ENCODE assay signal across 35 cellular contexts in genomic region chr1:152344463-152344862, GRCh38. TPM values are rescaled to one million over a fixed set of nuclear protein-coding genes. Genes with fewer than 3 reads are reported as not detected.
"Had no signal": no experiment of that assay in that cellular context is flagged by ENCODE, and none has a peak within 500 bp of the region (broad histone marks: within the 10 kb centered on the region; RNA-seq: fewer than 3 reads in every experiment).

No MANE protein-coding gene starts in this region.

- FAIRE-seq: colon, endometrium, endothelial cell of umbilical vein, frontal cortex had no signal

- H3K36me3 Mint-ChIP-seq: activated CD4-positive, alpha-beta memory T cell treated with anti-CD3 and anti-CD28 coated beads for 36 hours; activated CD8-positive, alpha-beta memory T cell treated with anti-CD3 and anti-CD28 coated beads, Interleukin-2, amount 10 ng/mL, durations not matched to agents 7 days and 5 days; activated naive CD4-positive, alpha-beta T cell treated with anti-CD3 and anti-CD28 coated beads, Interleukin-2, amount 10 ng/mL, durations not matched to agents 7 days and 5 days; activated naive CD4-positive, alpha-beta T cell treated with anti-CD3 and anti-CD28 coated beads, Interleukin-2, amount 50 U/mL, for 72 hours; activated naive CD8-positive, alpha-beta T cell treated with anti-CD3 and anti-CD28 coated beads, Interleukin-2, amount 10 ng/mL, durations not matched to agents 7 days and 5 days had no signal

- H3K4me1 ChIP-seq: ascending aorta, heart left ventricle had no signal

- H3K27ac Mint-ChIP-seq: activated CD4-positive, alpha-beta memory T cell treated with anti-CD3 and anti-CD28 coated beads for 36 hours; activated CD4-positive, alpha-beta T cell treated with anti-CD3 and anti-CD28 coated beads for 36 hours; activated CD4-positive, alpha-beta T cell treated with anti-CD3 and anti-CD28 coated beads, Interleukin-2, amount 10 ng/mL, durations not matched to agents 24 days and 14 days; activated CD8-positive, alpha-beta memory T cell treated with anti-CD3 and anti-CD28 coated beads, Interleukin-2, amount 10 ng/mL, durations not matched to agents 7 days and 5 days; activated CD8-positive, alpha-beta T cell treated with anti-CD3 and anti-CD28 coated beads, Interleukin-2, amount 10 ng/mL, durations not matched to agents 7 days and 5 days; activated naive CD4-positive, alpha-beta T cell treated with anti-CD3 and anti-CD28 coated beads, Interleukin-2, amount 10 ng/mL, durations not matched to agents 7 days and 5 days; activated naive CD4-positive, alpha-beta T cell treated with anti-CD3 and anti-CD28 coated beads, Interleukin-2, amount 50 U/mL, for 72 hours; activated naive CD8-positive, alpha-beta T cell treated with anti-CD3 and anti-CD28 coated beads, Interleukin-2, amount 10 ng/mL, durations not matched to agents 7 days and 5 days; activated T-helper 1 cell treated with anti-CD3 and anti-CD28 coated beads, Interleukin-12 subunit alpha, Interleukin-12 subunit beta, Interleukin-2, Interleukin-4 antibody, amounts not matched to agents 30 ng/mL and 10 ng/mL and 1 ng/mL, durations not matched to agents 14 hours and 24 hours and 36 hours had no signal

- H3K9me3 Mint-ChIP-seq: activated CD4-positive, alpha-beta memory T cell treated with anti-CD3 and anti-CD28 coated beads for 36 hours; activated CD4-positive, alpha-beta T cell treated with anti-CD3 and anti-CD28 coated beads, Interleukin-2, amount 10 ng/mL, durations not matched to agents 24 days and 14 days; activated naive CD4-positive, alpha-beta T cell treated with anti-CD3 and anti-CD28 coated beads, Interleukin-2, amount 10 ng/mL, durations not matched to agents 7 days and 5 days; activated naive CD4-positive, alpha-beta T cell treated with anti-CD3 and anti-CD28 coated beads, Interleukin-2, amount 50 U/mL, for 72 hours; activated naive CD8-positive, alpha-beta T cell treated with anti-CD3 and anti-CD28 coated beads, Interleukin-2, amount 10 ng/mL, durations not matched to agents 7 days and 5 days; activated T-helper 1 cell treated with anti-CD3 and anti-CD28 coated beads, Interleukin-12 subunit alpha, Interleukin-12 subunit beta, Interleukin-2, Interleukin-4 antibody, amounts not matched to agents 30 ng/mL and 10 ng/mL and 1 ng/mL, durations not matched to agents 14 hours and 24 hours and 36 hours had no signal

- H3K9me3 ChIP-seq: ascending aorta, esophagus squamous epithelium, heart left ventricle had no signal

- H3K4me1 Mint-ChIP-seq: activated CD4-positive, alpha-beta T cell treated with anti-CD3 and anti-CD28 coated beads, Interleukin-2, amount 10 ng/mL, durations not matched to agents 24 days and 14 days; activated CD8-positive, alpha-beta memory T cell treated with anti-CD3 and anti-CD28 coated beads, Interleukin-2, amount 10 ng/mL, durations not matched to agents 7 days and 5 days; activated naive CD4-positive, alpha-beta T cell treated with anti-CD3 and anti-CD28 coated beads, Interleukin-2, amount 10 ng/mL, durations not matched to agents 7 days and 5 days had no signal

- H3K4me3 ChIP-seq: ascending aorta, esophagus squamous epithelium, heart left ventricle had no signal

- ATAC-seq: activated CD4-positive, alpha-beta T cell treated with anti-CD3 and anti-CD28 coated beads for 36 hours; activated CD8-positive, alpha-beta memory T cell treated with anti-CD3 and anti-CD28 coated beads, Interleukin-2, amount 10 ng/mL, durations not matched to agents 7 days and 5 days; activated CD8-positive, alpha-beta T cell treated with anti-CD3 and anti-CD28 coated beads, Interleukin-2, amount 10 ng/mL, durations not matched to agents 7 days and 5 days; activated naive CD4-positive, alpha-beta T cell treated with anti-CD3 and anti-CD28 coated beads, Interleukin-2, amount 50 U/mL, for 72 hours; heart left ventricle had no signal

- H3K27ac ChIP-seq: ascending aorta, brain microvascular endothelial cell, heart left ventricle had no signal

- H3K36me3 ChIP-seq: ascending aorta, brain microvascular endothelial cell, esophagus squamous epithelium, heart left ventricle had no signal

- DNase-seq: activated CD4-positive, alpha-beta memory T cell treated with anti-CD3 and anti-CD28 coated beads for 36 hours; activated CD4-positive, alpha-beta T cell treated with anti-CD3 and anti-CD28 coated beads for 36 hours; activated CD4-positive, alpha-beta T cell treated with anti-CD3 and anti-CD28 coated beads, Interleukin-2, amount 10 ng/mL, durations not matched to agents 24 days and 14 days; activated CD4-positive, CD25-positive, alpha-beta regulatory T cell; activated CD4-positive, CD25-positive, alpha-beta regulatory T cell treated with anti-CD3 and anti-CD28 coated beads, Interleukin-2, amount 50 U/mL, for 72 hours; activated CD8-positive, alpha-beta memory T cell treated with anti-CD3 and anti-CD28 coated beads, Interleukin-2, amount 10 ng/mL, durations not matched to agents 7 days and 5 days; activated CD8-positive, alpha-beta memory T cell treated with anti-CD3 and anti-CD28 coated beads, Interleukin-2, amount 50 U/mL, for 4 hours; activated CD8-positive, alpha-beta T cell treated with anti-CD3 and anti-CD28 coated beads, Interleukin-2, amount 10 ng/mL, durations not matched to agents 7 days and 5 days; activated gamma-delta T cell; activated naive CD4-positive, alpha-beta T cell; activated naive CD4-positive, alpha-beta T cell treated with anti-CD3 and anti-CD28 coated beads, Interleukin-2, amount 10 ng/mL, durations not matched to agents 7 days and 5 days; activated naive CD8-positive, alpha-beta T cell treated with anti-CD3 and anti-CD28 coated beads, Interleukin-2, amount 10 ng/mL, durations not matched to agents 7 days and 5 days; activated T-cell treated with anti-CD3 and anti-CD28 coated beads, Interleukin-2, amount 50 U/mL, for 1 hour; activated T-cell treated with anti-CD3 and anti-CD28 coated beads, Interleukin-2, amount 50 U/mL, for 48 hours; brain microvascular endothelial cell; caudate nucleus; effector CD8-positive, alpha-beta T cell; erythroblast; esophagus squamous epithelium; glutamatergic neuron; heart left ventricle; T-helper 2 cell had no signal

- H3K4me3 Mint-ChIP-seq: activated CD4-positive, alpha-beta memory T cell treated with anti-CD3 and anti-CD28 coated beads for 36 hours; activated CD4-positive, alpha-beta T cell treated with anti-CD3 and anti-CD28 coated beads for 36 hours; activated CD4-positive, alpha-beta T cell treated with anti-CD3 and anti-CD28 coated beads, Interleukin-2, amount 10 ng/mL, durations not matched to agents 24 days and 14 days; activated CD8-positive, alpha-beta memory T cell treated with anti-CD3 and anti-CD28 coated beads, Interleukin-2, amount 10 ng/mL, durations not matched to agents 7 days and 5 days; activated CD8-positive, alpha-beta T cell treated with anti-CD3 and anti-CD28 coated beads, Interleukin-2, amount 10 ng/mL, durations not matched to agents 7 days and 5 days; activated naive CD4-positive, alpha-beta T cell treated with anti-CD3 and anti-CD28 coated beads, Interleukin-2, amount 10 ng/mL, durations not matched to agents 7 days and 5 days; activated naive CD8-positive, alpha-beta T cell treated with anti-CD3 and anti-CD28 coated beads, Interleukin-2, amount 10 ng/mL, durations not matched to agents 7 days and 5 days; activated T-helper 1 cell treated with anti-CD3 and anti-CD28 coated beads, Interleukin-12 subunit alpha, Interleukin-12 subunit beta, Interleukin-2, Interleukin-4 antibody, amounts not matched to agents 30 ng/mL and 10 ng/mL and 1 ng/mL, durations not matched to agents 14 hours and 24 hours and 36 hours had no signal

- H3K27me3 ChIP-seq: ascending aorta, brain microvascular endothelial cell, esophagus squamous epithelium, heart left ventricle had no signal

RNA-seq across cellular contexts. Expression of gene FLG2, which starts 15.3 kb away (rescaled TPM):
- total RNA-seq: activated CD4-positive, alpha-beta memory T cell treated with anti-CD3 and anti-CD28 coated beads for 36 hours; activated CD4-positive, alpha-beta T cell treated with anti-CD3 and anti-CD28 coated beads for 36 hours; activated CD4-positive, alpha-beta T cell treated with anti-CD3 and anti-CD28 coated beads, Interleukin-2, amount 10 ng/mL, durations not matched to agents 24 days and 14 days; activated CD8-positive, alpha-beta memory T cell treated with anti-CD3 and anti-CD28 coated beads for 36 hours; activated CD8-positive, alpha-beta memory T cell treated with anti-CD3 and anti-CD28 coated beads, Interleukin-2, amount 10 ng/mL, durations not matched to agents 7 days and 5 days; activated CD8-positive, alpha-beta T cell treated with anti-CD3 and anti-CD28 coated beads, Interleukin-2, amount 10 ng/mL, durations not matched to agents 7 days and 5 days; activated naive CD4-positive, alpha-beta T cell treated with anti-CD3 and anti-CD28 coated beads, Interleukin-2, amount 50 U/mL, for 72 hours; activated naive CD8-positive, alpha-beta T cell treated with anti-CD3 and anti-CD28 coated beads, Interleukin-2, amount 10 ng/mL, durations not matched to agents 7 days and 5 days; activated T-helper 1 cell treated with anti-CD3 and anti-CD28 coated beads, Interleukin-12 subunit alpha, Interleukin-12 subunit beta, Interleukin-2, Interleukin-4 antibody, amounts not matched to agents 30 ng/mL and 10 ng/mL and 1 ng/mL, durations not matched to agents 14 hours and 24 hours and 36 hours; ascending aorta; chondrocyte; dermis microvascular lymphatic vessel endothelial cell; endothelial cell of umbilical vein; fibroblast of lung; fibroblast of villous mesenchyme; frontal cortex; heart left ventricle; T-helper 1 cell treated with Interleukin-12 subunit alpha and Interleukin-12 subunit beta and Interleukin-4 antibody, amounts not matched to agents 30 ng/mL and 1 ng/mL, for 36 hours had no signal
- polyA plus RNA-seq: endothelial cell of umbilical vein, fibroblast of lung, heart left ventricle had no signal

RNA-seq across cellular contexts. Expression of gene FLG, which starts 19.4 kb away (rescaled TPM):
- total RNA-seq: activated CD4-positive, alpha-beta memory T cell treated with anti-CD3 and anti-CD28 coated beads for 36 hours; activated CD4-positive, alpha-beta T cell treated with anti-CD3 and anti-CD28 coated beads for 36 hours; activated CD4-positive, alpha-beta T cell treated with anti-CD3 and anti-CD28 coated beads, Interleukin-2, amount 10 ng/mL, durations not matched to agents 24 days and 14 days; activated CD8-positive, alpha-beta memory T cell treated with anti-CD3 and anti-CD28 coated beads for 36 hours; activated CD8-positive, alpha-beta memory T cell treated with anti-CD3 and anti-CD28 coated beads, Interleukin-2, amount 10 ng/mL, durations not matched to agents 7 days and 5 days; activated CD8-positive, alpha-beta T cell treated with anti-CD3 and anti-CD28 coated beads, Interleukin-2, amount 10 ng/mL, durations not matched to agents 7 days and 5 days; activated naive CD4-positive, alpha-beta T cell treated with anti-CD3 and anti-CD28 coated beads, Interleukin-2, amount 50 U/mL, for 72 hours; activated naive CD8-positive, alpha-beta T cell treated with anti-CD3 and anti-CD28 coated beads, Interleukin-2, amount 10 ng/mL, durations not matched to agents 7 days and 5 days; activated T-helper 1 cell treated with anti-CD3 and anti-CD28 coated beads, Interleukin-12 subunit alpha, Interleukin-12 subunit beta, Interleukin-2, Interleukin-4 antibody, amounts not matched to agents 30 ng/mL and 10 ng/mL and 1 ng/mL, durations not matched to agents 14 hours and 24 hours and 36 hours; ascending aorta; chondrocyte; dermis microvascular lymphatic vessel endothelial cell; endothelial cell of umbilical vein; fibroblast of lung; fibroblast of villous mesenchyme; T-helper 1 cell treated with Interleukin-12 subunit alpha and Interleukin-12 subunit beta and Interleukin-4 antibody, amounts not matched to agents 30 ng/mL and 1 ng/mL, for 36 hours had no signal
- polyA plus RNA-seq: endothelial cell of umbilical vein, fibroblast of lung had no signal
